Comparison of ENCODE assay signal across 8 cellular contexts in genomic region chr14:33475623-33476022, GRCh38.
A peak's percentile ranks its signal among the peaks of the same experiment; 100 is the strongest.
DNase-seq lines count a peak whose midpoint lies in the region; ATAC-seq and TF ChIP-seq lines count a peak whose summit lies in the region.

No MANE protein-coding gene starts in this region.

- no peak overlapping the region for H2AFZ ChIP-seq in neural progenitor cell (replicated peaks)

- H3K9me3 Mint-ChIP-seq in neural progenitor cell, result no peaks in the 10 kb centered on the region

- peak overlapping the region; percentile 25 for H3K27ac Mint-ChIP-seq in neural progenitor cell

- no peaks in the 10 kb centered on the region for H3K27me3 ChIP-seq in Peyer's patch
- no peaks in the 10 kb centered on the region for H3K27me3 ChIP-seq in neural progenitor cell

- H3F3A ChIP-seq in neural progenitor cell (ENCODE audit: low read depth), result peaks cover 15% of the 10 kb centered on the region

- H3K79me2 ChIP-seq in neural progenitor cell (ENCODE audit: low read depth), result no peaks in the 10 kb centered on the region

- H3K4me2 ChIP-seq in neural progenitor cell, result peak overlapping the region; percentile 49

- no peak overlapping the region for H3K27ac ChIP-seq in Peyer's patch
- H3K27ac ChIP-seq in neural progenitor cell, result no peak overlapping the region

- H3K4me1 ChIP-seq in Peyer's patch, result no peaks in the 10 kb centered on the region
- H3K4me1 ChIP-seq in neural progenitor cell, result peaks cover 51% of the 10 kb centered on the region

- H3K27me3 Mint-ChIP-seq in neural progenitor cell (ENCODE audit: insufficient read depth, low read depth), result peaks cover 5% of the 10 kb centered on the region

- H3K9me3 ChIP-seq in Peyer's patch (no peaks in the 10 kb centered on the region), neural progenitor cell (ENCODE audit: low read depth) (no peaks in the 10 kb centered on the region)

- H3K4me3 ChIP-seq in Peyer's patch (no peak overlapping the region), neural progenitor cell (no peak overlapping the region)

- TF ChIP-seq EP300 in Ishikawa (IDR thresholded peaks at IDR 0.05; ENCODE audit: borderline replicate concordance), result peak; percentile 55; the same call in 1 of the 2 replicates

- ATAC-seq in GM18519 (IDR thresholded peaks at IDR 0.05; ENCODE audit: low FRiP score, unreplicated experiment), result no peak

- peaks cover 58% of the 10 kb centered on the region for H3K4me1 Mint-ChIP-seq in neural progenitor cell

- peak in 4 of 6 experiments; percentile 5 to 49 (median 40) for TF ChIP-seq CTCF in Peyer's patch (IDR thresholded peaks at IDR 0.05)
- peak; percentile 70 for TF ChIP-seq CTCF in neural progenitor cell (IDR thresholded peaks at IDR 0.05)

- TF ChIP-seq POLR2A in Peyer's patch (IDR thresholded peaks at IDR 0.05), result no peak

- no peaks in the 10 kb centered on the region for H3K36me3 Mint-ChIP-seq in neural progenitor cell

- peaks cover 5% of the 10 kb centered on the region for H4K20me1 ChIP-seq in neural progenitor cell (ENCODE audit: low read depth)

- DNase-seq in GDM1 (lab: John Stamatoyannopoulos, UW), result peak; percentile 17
- DNase-seq in Peyer's patch, result peak in 2 of 3 donors; percentile 56 to 57
- DNase-seq in ecto neural progenitor cell (ENCODE audit: low spot score), result peak; percentile 78
- peak; percentile 95 for DNase-seq in neural progenitor cell (ENCODE audit: low spot score)
- DNase-seq in stimulated activated naive CD4-positive, alpha-beta T cell (lab: John Stamatoyannopoulos, UW), result no peak
- DNase-seq in epidermal melanocyte (ENCODE audit: insufficient read length, low spot score), result no peak

- no peaks in the 10 kb centered on the region for H3K36me3 ChIP-seq in Peyer's patch
- no peaks in the 10 kb centered on the region for H3K36me3 ChIP-seq in neural progenitor cell

- TF ChIP-seq RAD21 in Ishikawa (IDR thresholded peaks at IDR 0.05; ENCODE audit: low read depth), result peak; percentile 20; the same call in 1 of the 2 replicates

- H3K9ac ChIP-seq in neural progenitor cell, result no peak overlapping the region

- no peak overlapping the region for H3K4me3 Mint-ChIP-seq in neural progenitor cell

TF ChIP-seq in Ishikawa, 13 proteins besides CTCF, POLR2A, EP300 and RAD21:
- TF ChIP-seq YY1 (IDR thresholded peaks at IDR 0.05; ENCODE audit: low read depth), result no peak
- TF ChIP-seq EGR1 (IDR thresholded peaks at IDR 0.05), result no peak
- no peak for TF ChIP-seq MAX (IDR thresholded peaks at IDR 0.05)
- TF ChIP-seq ZBTB7A (IDR thresholded peaks at IDR 0.05; ENCODE audit: low read depth), result no peak
- TF ChIP-seq CREB1 (IDR thresholded peaks at IDR 0.05; ENCODE audit: low read depth), result no peak
- no peak for TF ChIP-seq TAF1 (IDR thresholded peaks at IDR 0.05; ENCODE audit: low read depth)
- TF ChIP-seq USF1 (IDR thresholded peaks at IDR 0.05), result no peak
- peak; percentile 86 for TF ChIP-seq NFIC (IDR thresholded peaks at IDR 0.05)
- peak; percentile 69 for TF ChIP-seq TCF12 (IDR thresholded peaks at IDR 0.05; ENCODE audit: low read depth)
- TF ChIP-seq REST (IDR thresholded peaks at IDR 0.05; ENCODE audit: low read depth), result no peak
- TF ChIP-seq CEBPB (IDR thresholded peaks at IDR 0.05), result peak; percentile 75
- TF ChIP-seq FOXM1 (IDR thresholded peaks at IDR 0.05; ENCODE audit: borderline replicate concordance, low read depth), result no peak
- TF ChIP-seq TEAD4 (IDR thresholded peaks at IDR 0.05), result peak; percentile 59

Comparison
In these comparisons a context has a peak if more than half of its experiments do, and no peak if none do; other contexts are left out.
1. DNase-seq: peak in GDM1 (single experiment), Peyer's patch (2 of 3), ecto neural progenitor cell (single experiment) and neural progenitor cell (single experiment); none in stimulated activated naive CD4-positive, alpha-beta T cell (0 of 6) and epidermal melanocyte (single experiment).